ENCODE assay signal across 16 cellular contexts in genomic region chr11:102716527-102716926, GRCh38. TPM values are rescaled to one million over a fixed set of nuclear protein-coding genes. Genes with fewer than 3 reads are reported as not detected.
DNase-seq lines count a peak whose midpoint lies in the region; ATAC-seq lines count a peak whose summit lies in the region.
"Had no signal": no experiment of that assay in that cellular context is flagged by ENCODE, and none has a peak within 500 bp of the region (broad histone marks: within the 10 kb centered on the region; RNA-seq: fewer than 3 reads in every experiment).

No MANE protein-coding gene starts in this region.

- H3K36me3 Mint-ChIP-seq in stimulated activated naive B cell treated with anti-CD40 and anti-IgM and Interleukin-4, amounts not matched to agents 10 μg/mL and 1 μg/mL and 100 μg/mL, for 72 hours = no peaks in the 10 kb centered on the region
- H3K36me3 Mint-ChIP-seq in activated naive CD8-positive, alpha-beta T cell treated with anti-CD3 and anti-CD28 coated beads, Interleukin-2, amount 50 U/mL, for 24 hours (ENCODE audit: low read depth) = no peaks in the 10 kb centered on the region
- H3K36me3 Mint-ChIP-seq: CD4-positive, CD25-positive, alpha-beta regulatory T cell had no signal

- H3K4me1 Mint-ChIP-seq in stimulated activated naive B cell treated with anti-CD40 and anti-IgM and Interleukin-4, amounts not matched to agents 10 μg/mL and 1 μg/mL and 100 μg/mL, for 72 hours = peaks cover 0 to 2% of the 10 kb centered on the region in 2 donors
- H3K4me1 Mint-ChIP-seq in activated naive CD8-positive, alpha-beta T cell treated with anti-CD3 and anti-CD28 coated beads, Interleukin-2, amount 50 U/mL, for 24 hours = no peaks in the 10 kb centered on the region

- H3K4me1 ChIP-seq in aorta (ENCODE audit: control insufficient read depth in 1 of 2, insufficient read depth in 2 of 2, low read length in 2 of 2) = no peaks in the 10 kb centered on the region
- H3K4me1 ChIP-seq: esophagus squamous epithelium had no signal

- intact Hi-C loops in aorta (cut with DNase I) = no loop called here

- no peak overlapping the region for H3K4me3 Mint-ChIP-seq in stimulated activated naive B cell treated with anti-CD40 and anti-IgM and Interleukin-4, amounts not matched to agents 10 μg/mL and 1 μg/mL and 100 μg/mL, for 72 hours
- no peak overlapping the region for H3K4me3 Mint-ChIP-seq in activated naive CD8-positive, alpha-beta T cell treated with anti-CD3 and anti-CD28 coated beads, Interleukin-2, amount 50 U/mL, for 24 hours
- H3K4me3 Mint-ChIP-seq: CD4-positive, CD25-positive, alpha-beta regulatory T cell had no signal

- H3K9me3 ChIP-seq in aorta (ENCODE audit: control insufficient read depth, low read length) = no peaks in the 10 kb centered on the region
- H3K9me3 ChIP-seq: esophagus squamous epithelium had no signal

- no peak overlapping the region for H3K4me3 ChIP-seq in aorta (ENCODE audit: low read length in 2 of 2)
- H3K4me3 ChIP-seq: esophagus squamous epithelium had no signal

- no peak overlapping the region for H3K27ac Mint-ChIP-seq in stimulated activated naive B cell treated with anti-CD40 and anti-IgM and Interleukin-4, amounts not matched to agents 10 μg/mL and 1 μg/mL and 100 μg/mL, for 72 hours
- H3K27ac Mint-ChIP-seq in activated naive CD8-positive, alpha-beta T cell treated with anti-CD3 and anti-CD28 coated beads, Interleukin-2, amount 50 U/mL, for 24 hours = no peak overlapping the region
- H3K27ac Mint-ChIP-seq: CD4-positive, CD25-positive, alpha-beta regulatory T cell had no signal

- H3K27me3 ChIP-seq in aorta (ENCODE audit: control insufficient read depth in 1 of 2, insufficient read depth in 2 of 2, low read length in 1 of 2) = no peaks in the 10 kb centered on the region
- H3K27me3 ChIP-seq: esophagus squamous epithelium had no signal

- no peaks in the 10 kb centered on the region for H3K9me3 Mint-ChIP-seq in stimulated activated naive B cell treated with anti-CD40 and anti-IgM and Interleukin-4, amounts not matched to agents 10 μg/mL and 1 μg/mL and 100 μg/mL, for 72 hours
- H3K9me3 Mint-ChIP-seq in activated naive CD8-positive, alpha-beta T cell treated with anti-CD3 and anti-CD28 coated beads, Interleukin-2, amount 50 U/mL, for 24 hours = no peaks in the 10 kb centered on the region

- H3K27ac ChIP-seq in aorta (ENCODE audit: low read depth in 1 of 2, low read length in 2 of 2) = no peak overlapping the region
- H3K27ac ChIP-seq: esophagus squamous epithelium had no signal

- peaks cover 25 to 30% of the 10 kb centered on the region in 2 donors for H3K27me3 Mint-ChIP-seq in stimulated activated naive B cell treated with anti-CD40 and anti-IgM and Interleukin-4, amounts not matched to agents 10 μg/mL and 1 μg/mL and 100 μg/mL, for 72 hours
- H3K27me3 Mint-ChIP-seq in activated naive CD8-positive, alpha-beta T cell treated with anti-CD3 and anti-CD28 coated beads, Interleukin-2, amount 50 U/mL, for 24 hours = peaks cover 4% of the 10 kb centered on the region

- no peak for DNase-seq in stimulated activated naive B cell treated with anti-CD40 and anti-IgM and Interleukin-4, amounts not matched to agents 10 μg/mL and 1 μg/mL and 100 μg/mL, for 72 hours
- DNase-seq in aorta = no peak
- DNase-seq in AG08395 (ENCODE audit: low spot score) = no peak
- DNase-seq in activated naive CD8-positive, alpha-beta T cell treated with anti-CD3 and anti-CD28 coated beads, Interleukin-2, amount 50 U/mL, for 24 hours = no peak
- DNase-seq: amygdala; CD4-positive, CD25-positive, alpha-beta regulatory T cell; esophagus squamous epithelium; NCI-H1417; NCI-H69; SHP77 treated with DMSO at 0.1 percent for 48 hours had no signal

- peak; percentile 67 for ATAC-seq in GM19324 (IDR thresholded peaks at IDR 0.05; ENCODE audit: low FRiP score, unreplicated experiment)
- ATAC-seq in HG02678 (IDR thresholded peaks at IDR 0.05; ENCODE audit: unreplicated experiment) = peak; percentile 63
- peak; percentile 75 for ATAC-seq in HG03520 (IDR thresholded peaks at IDR 0.05; ENCODE audit: unreplicated experiment)
- peak; percentile 60 to 73 for ATAC-seq in stimulated activated naive B cell treated with anti-CD40 and anti-IgM and Interleukin-4, amounts not matched to agents 10 μg/mL and 1 μg/mL and 100 μg/mL, for 72 hours (replicated peaks)
- ATAC-seq in aorta (ENCODE audit: low FRiP score) = no peak
- no peak for ATAC-seq in activated naive CD8-positive, alpha-beta T cell treated with anti-CD3 and anti-CD28 coated beads, Interleukin-2, amount 50 U/mL, for 24 hours

- WGBS in aorta, 2 donors = 83 to 87% methylated on average over 1 of the region's 1 CpG

- no peaks in the 10 kb centered on the region for H3K36me3 ChIP-seq in aorta (ENCODE audit: control insufficient read depth in 1 of 2, insufficient read depth in 2 of 2, low read length in 1 of 2)
- H3K36me3 ChIP-seq: esophagus squamous epithelium had no signal

RNA-seq across cellular contexts. Expression of gene MMP8, which starts 8.2 kb away (rescaled TPM):
- total RNA-seq in aorta = under 1 TPM; 0.42 to 0.60 TPM
- polyA plus RNA-seq in aorta = under 1 TPM in 1 of 2 donors, not detected in 1; 0.03 TPM
- total RNA-seq: CD4-positive, CD25-positive, alpha-beta regulatory T cell; esophagus squamous epithelium had no signal
- polyA plus RNA-seq: CD4-positive, CD25-positive, alpha-beta regulatory T cell had no signal

RNA-seq across cellular contexts. Expression of gene MMP27, which starts 11.0 kb away (rescaled TPM):
- not detected for total RNA-seq in aorta
- under 1 TPM in 1 of 2 donors, not detected in 1; 0.50 TPM for polyA plus RNA-seq in aorta
- total RNA-seq: CD4-positive, CD25-positive, alpha-beta regulatory T cell; liver; skeletal muscle tissue; temporal lobe had no signal
- polyA plus RNA-seq: CD4-positive, CD25-positive, alpha-beta regulatory T cell; liver had no signal

Comparison
In these comparisons a context has a peak if more than half of its experiments do, and no peak if none do; other contexts are left out.
1. ATAC-seq: peak in GM19324 (single experiment), HG02678 (single experiment), HG03520 (single experiment) and stimulated activated naive B cell treated with anti-CD40 and anti-IgM and Interleukin-4, amounts not matched to agents 10 μg/mL and 1 μg/mL and 100 μg/mL, for 72 hours (2 of 2); none in aorta (single experiment) and activated naive CD8-positive, alpha-beta T cell treated with anti-CD3 and anti-CD28 coated beads, Interleukin-2, amount 50 U/mL, for 24 hours (single experiment).